23 cellular contexts compared by ENCODE assay signal in genomic region chr4:126691797-126692196, GRCh38.
DNase-seq lines count a peak whose midpoint lies in the region; ATAC-seq, FAIRE-seq and TF ChIP-seq lines count a peak whose summit lies in the region.
"Had no signal": no experiment of that assay in that cellular context is flagged by ENCODE, and none has a peak within 500 bp of the region (broad histone marks: within the 10 kb centered on the region; RNA-seq: fewer than 3 reads in every experiment).

No MANE protein-coding gene starts in this region.

- no peak overlapping the region for H4K8ac ChIP-seq in neuronal stem cell (ENCODE audit: low read depth, low read length)

- no peaks in the 10 kb centered on the region for H3K79me2 ChIP-seq in OCI-LY1 (ENCODE audit: insufficient read depth, low read length)

- H3K18ac ChIP-seq in neuronal stem cell (ENCODE audit: low read length): no peak overlapping the region

- no peak overlapping the region for H2AFZ ChIP-seq in OCI-LY1 (ENCODE audit: low read length)
- H2AFZ ChIP-seq in neuronal stem cell (ENCODE audit: low read length): no peak overlapping the region
- H2AFZ ChIP-seq: GM23248 had no signal

- no peak overlapping the region for H3K4ac ChIP-seq in neuronal stem cell (ENCODE audit: low read length)

- H2BK12ac ChIP-seq in neuronal stem cell (ENCODE audit: low read length): no peak overlapping the region

- TF ChIP-seq CTCF in OCI-LY1 (IDR thresholded peaks at IDR 0.05; ENCODE audit: low read length) (0 out of 2 replicates have a peak, but pooled peaks have one; percentile 7), VCaP (conservative IDR thresholded peaks at IDR 0.05) (peak; percentile 28; the same call in 1 of the 2 replicates)

- H3K4me3 ChIP-seq in OCI-LY1 (ENCODE audit: low read depth, low read length, poor library complexity, severe bottlenecking): no peak overlapping the region
- no peak overlapping the region for H3K4me3 ChIP-seq in neuronal stem cell (ENCODE audit: low read length in 2 of 2)
- H3K4me3 ChIP-seq: BLaER1, GM23248 had no signal

- H2BK120ac ChIP-seq in neuronal stem cell (ENCODE audit: low read depth, low read length): no peak overlapping the region

- peak; percentile 17 for FAIRE-seq in frontal cortex (lab: Jason Lieb, UNC)
- FAIRE-seq: A204.1, G401.6, GM12892, H1 had no signal

- H3K9ac ChIP-seq in OCI-LY1 (ENCODE audit: low read length): no peak overlapping the region
- H3K9ac ChIP-seq in neuronal stem cell (ENCODE audit: low read depth, low read length, poor library complexity): no peak overlapping the region
- H3K9ac ChIP-seq: BLaER1, GM23248 had no signal

- no peaks in the 10 kb centered on the region for H4K20me1 ChIP-seq in OCI-LY1 (ENCODE audit: insufficient read depth, low read length)
- H4K20me1 ChIP-seq: BLaER1 had no signal

- H3K14ac ChIP-seq in neuronal stem cell (ENCODE audit: low read length): no peak overlapping the region

- WGBS in neuronal stem cell (ENCODE audit: extremely low coverage in 2 of 2, insufficient read length in 2 of 2, insufficient replicate concordance in 1 of 2), 2 donors: no CpG with 5 or more reads among the region's 1 CpG

- no peak overlapping the region for H2AK5ac ChIP-seq in neuronal stem cell (ENCODE audit: low read depth, low read length)

- DNase-seq in NCI-H748 (lab: John Stamatoyannopoulos, UW; ENCODE audit: unreplicated experiment): peak; percentile 1
- no peak for DNase-seq in NCI-H748 treated with DMSO at 0.1 percent for 48 hours (lab: John Stamatoyannopoulos, UW)
- DNase-seq in frontal cortex (ENCODE audit: low spot score in 2 of 2): no peak
- DNase-seq in neuronal stem cell (ENCODE audit: low spot score): no peak
- DNase-seq: Caco-2; CD4-positive, CD25-positive, alpha-beta regulatory T cell; CD8-positive, alpha-beta T cell; DMS153; DND-41; GM23248; H7; HCEC 1CT had no signal

- H3K4me2 ChIP-seq in OCI-LY1 (ENCODE audit: low read length) (no peak overlapping the region), neuronal stem cell (ENCODE audit: insufficient read depth, low read length, poor library complexity, severe bottlenecking) (no peak overlapping the region)
- H3K4me2 ChIP-seq: BLaER1 had no signal

- no peak overlapping the region for H2BK5ac ChIP-seq in neuronal stem cell (ENCODE audit: low read length)

- H3K9me3 ChIP-seq in OCI-LY1 (ENCODE audit: low read length) (no peaks in the 10 kb centered on the region), neuronal stem cell (replicated peaks in 1 of 2; ENCODE audit: control insufficient read depth in 2 of 2, insufficient read depth in 1 of 2, low read depth in 1 of 2, low read length in 2 of 2) (no peaks in the 10 kb centered on the region)
- H3K9me3 ChIP-seq: BLaER1, Caco-2 had no signal

- no peak overlapping the region for H2BK15ac ChIP-seq in neuronal stem cell (ENCODE audit: low read length)

- no peaks in the 10 kb centered on the region for H3K79me1 ChIP-seq in neuronal stem cell (ENCODE audit: low read depth, low read length)

- no peaks in the 10 kb centered on the region for H3F3A ChIP-seq in OCI-LY1 (ENCODE audit: insufficient read depth, low read length)

- H3K27ac ChIP-seq in OCI-LY1 (ENCODE audit: low read depth, low read length, poor library complexity, severe bottlenecking) (no peak overlapping the region), VCaP (no peak overlapping the region), neuronal stem cell (replicated peaks; ENCODE audit: low read length) (no peak overlapping the region)
- H3K27ac ChIP-seq: 22Rv1, BLaER1, C4-2B, GM23248 had no signal

- H3K9me2 ChIP-seq in OCI-LY1 (ENCODE audit: low read depth, low read length): no peaks in the 10 kb centered on the region

- H3K4me1 ChIP-seq in OCI-LY1 (ENCODE audit: insufficient read depth, low read length, severe bottlenecking): no peaks in the 10 kb centered on the region
- H3K4me1 ChIP-seq in neuronal stem cell (ENCODE audit: control insufficient read depth in 2 of 2, insufficient read depth in 1 of 2, low read depth in 1 of 2, low read length in 2 of 2): no peaks in the 10 kb centered on the region
- H3K4me1 ChIP-seq: BLaER1, Caco-2 had no signal

- no peak overlapping the region for H4K91ac ChIP-seq in neuronal stem cell (ENCODE audit: low read depth, low read length, poor library complexity)

- no peak overlapping the region for H3K23ac ChIP-seq in neuronal stem cell (ENCODE audit: low read depth, low read length, poor library complexity)

- ATAC-seq in GM19328 (IDR thresholded peaks at IDR 0.05; ENCODE audit: unreplicated experiment): no peak
- no peak for ATAC-seq in HG03460 (IDR thresholded peaks at IDR 0.05; ENCODE audit: unreplicated experiment)
- ATAC-seq: CD8-positive, alpha-beta T cell had no signal

- no peaks in the 10 kb centered on the region for H3K36me3 ChIP-seq in OCI-LY1 (ENCODE audit: insufficient read depth, low read length)
- H3K36me3 ChIP-seq in neuronal stem cell (replicated peaks in 1 of 2; ENCODE audit: control insufficient read depth in 2 of 2, insufficient read depth in 2 of 2, low read length in 2 of 2): no peaks in the 10 kb centered on the region
- H3K36me3 ChIP-seq: BLaER1 had no signal

- H3K27me3 ChIP-seq in OCI-LY1 (ENCODE audit: insufficient read depth, low read length) (no peaks in the 10 kb centered on the region), neuronal stem cell (ENCODE audit: control insufficient read depth in 3 of 3, insufficient read depth in 3 of 3, low read depth in 1 of 3, low read length in 3 of 3) (no peaks in the 10 kb centered on the region)
- H3K27me3 ChIP-seq: BLaER1 had no signal
